In the genomic region with DNA sequence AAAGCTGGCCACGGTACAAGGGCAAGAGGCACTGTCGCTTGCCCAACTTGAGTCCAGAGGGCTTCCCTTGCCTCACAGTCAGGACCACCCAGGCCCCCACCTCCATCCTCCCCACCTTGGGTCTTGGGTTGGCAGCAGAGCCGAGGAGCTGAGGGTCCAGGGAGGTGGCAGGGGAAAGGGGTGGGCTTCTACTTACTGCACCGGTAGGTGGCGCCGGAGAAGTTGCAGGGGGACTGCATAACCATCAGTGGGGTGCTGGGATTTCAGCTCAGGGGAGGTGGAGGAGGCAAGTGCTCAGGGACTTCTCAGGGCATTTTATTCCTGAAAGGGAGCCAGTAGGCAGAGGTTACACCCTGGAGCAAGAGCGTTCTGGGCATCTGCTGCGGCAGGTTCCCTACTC, we compare ENCODE assay signal across 9 cellular contexts. TPM values are rescaled to one million over a fixed set of nuclear protein-coding genes. Genes with fewer than 3 reads are reported as not detected.
A peak's percentile ranks its signal among the peaks of the same experiment; 100 is the strongest.
DNase-seq lines count a peak whose midpoint lies in the region; ATAC-seq, FAIRE-seq and TF ChIP-seq lines count a peak whose summit lies in the region.
"Had no signal": no experiment of that assay in that cellular context is flagged by ENCODE, and none has a peak within 500 bp of the region (broad histone marks: within the 10 kb centered on the region; RNA-seq: fewer than 3 reads in every experiment).

No MANE protein-coding gene starts in this region.

- TF ChIP-seq POLR2A in gastrocnemius medialis (IDR thresholded peaks at IDR 0.05) = no peak

- no peaks in the 10 kb centered on the region for H3K9me3 ChIP-seq in gastrocnemius medialis

- CTCF ChIA-PET in activated CD8-positive, alpha-beta memory T cell treated with anti-CD3 and anti-CD28 coated beads, Interleukin-2, amount 10 ng/mL, durations not matched to agents 7 days and 5 days (lab: Charles Lee) = interaction anchor here (0.8 to 2.8 kb wide), 14 partner anchors 10 to 212 kb away, joined by 3 to 16 read pairs (median 4); a partner anchor contains a TSS

- no peak overlapping the region for H3K4me3 ChIP-seq in gastrocnemius medialis

- no peak overlapping the region for H3K4me3 Mint-ChIP-seq in activated CD8-positive, alpha-beta memory T cell treated with anti-CD3 and anti-CD28 coated beads, Interleukin-2, amount 10 ng/mL, durations not matched to agents 7 days and 5 days

- H3K9me3 Mint-ChIP-seq in activated CD8-positive, alpha-beta memory T cell treated with anti-CD3 and anti-CD28 coated beads, Interleukin-2, amount 10 ng/mL, durations not matched to agents 7 days and 5 days (ENCODE audit: low read depth) = no peaks in the 10 kb centered on the region
- H3K9me3 Mint-ChIP-seq: activated naive CD4-positive, alpha-beta T cell treated with anti-CD3 and anti-CD28 coated beads, Interleukin-2, amount 50 U/mL, for 72 hours had no signal

- ATAC-seq in activated CD8-positive, alpha-beta memory T cell treated with anti-CD3 and anti-CD28 coated beads, Interleukin-2, amount 10 ng/mL, durations not matched to agents 7 days and 5 days = peak; percentile 61
- ATAC-seq in gastrocnemius medialis (no peak), HG02678 (IDR thresholded peaks at IDR 0.05; ENCODE audit: unreplicated experiment) (no peak)
- ATAC-seq: activated naive CD4-positive, alpha-beta T cell treated with anti-CD3 and anti-CD28 coated beads, Interleukin-2, amount 50 U/mL, for 72 hours had no signal

- peaks cover 13% of the 10 kb centered on the region for H3K4me1 Mint-ChIP-seq in activated CD8-positive, alpha-beta memory T cell treated with anti-CD3 and anti-CD28 coated beads, Interleukin-2, amount 10 ng/mL, durations not matched to agents 7 days and 5 days

- no peak overlapping the region for H3K27ac Mint-ChIP-seq in activated CD8-positive, alpha-beta memory T cell treated with anti-CD3 and anti-CD28 coated beads, Interleukin-2, amount 10 ng/mL, durations not matched to agents 7 days and 5 days
- H3K27ac Mint-ChIP-seq: activated naive CD4-positive, alpha-beta T cell treated with anti-CD3 and anti-CD28 coated beads, Interleukin-2, amount 50 U/mL, for 72 hours had no signal

- H3K27me3 Mint-ChIP-seq in activated CD8-positive, alpha-beta memory T cell treated with anti-CD3 and anti-CD28 coated beads, Interleukin-2, amount 10 ng/mL, durations not matched to agents 7 days and 5 days = no peaks in the 10 kb centered on the region

- H3K27me3 ChIP-seq in gastrocnemius medialis = no peaks in the 10 kb centered on the region

- H3K27ac ChIP-seq in gastrocnemius medialis = no peak overlapping the region

- no peaks in the 10 kb centered on the region for H3K36me3 ChIP-seq in gastrocnemius medialis

- H3K36me3 Mint-ChIP-seq in activated CD8-positive, alpha-beta memory T cell treated with anti-CD3 and anti-CD28 coated beads, Interleukin-2, amount 10 ng/mL, durations not matched to agents 7 days and 5 days = no peaks in the 10 kb centered on the region
- H3K36me3 Mint-ChIP-seq: activated naive CD4-positive, alpha-beta T cell treated with anti-CD3 and anti-CD28 coated beads, Interleukin-2, amount 50 U/mL, for 72 hours had no signal

- TF ChIP-seq CTCF in AG09319 (IDR thresholded peaks at IDR 0.05; ENCODE audit: low read depth, low read length) = peak; percentile 58
- peak in 4 of 5 experiments; percentile 32 to 63 (median 48) for TF ChIP-seq CTCF in gastrocnemius medialis (IDR thresholded peaks at IDR 0.05 in 4 of 5, conservative IDR thresholded peaks at IDR 0.05 in 1 of 5)

- H3K4me1 ChIP-seq in gastrocnemius medialis = peaks cover 3 to 9% of the 10 kb centered on the region in 2 donors

- intact Hi-C loops in gastrocnemius medialis (cut with DNase I; ENCODE audit: low total_unique reads) = no loop called here

- FAIRE-seq in HTR-8/SVneo (lab: Jason Lieb, UNC) = peak; percentile 59

- DNase-seq in AG09319 (ENCODE audit: extremely low read depth, low read depth) = no peak
- peak; percentile 27 for DNase-seq in HTR-8/SVneo (ENCODE audit: insufficient read length, low spot score)
- peak; percentile 59 for DNase-seq in activated CD8-positive, alpha-beta memory T cell treated with anti-CD3 and anti-CD28 coated beads, Interleukin-2, amount 10 ng/mL, durations not matched to agents 7 days and 5 days
- peak; percentile 59 for DNase-seq in globus pallidus (ENCODE audit: low spot score)
- no peak for DNase-seq in gastrocnemius medialis
- no peak for DNase-seq in GM19238 (ENCODE audit: insufficient read length, low spot score)
- DNase-seq in OCI-M2 (lab: John Stamatoyannopoulos, UW; ENCODE audit: unreplicated experiment) = no peak

- in situ Hi-C loops in gastrocnemius medialis (cut with MboI; ENCODE audit: low sequenced_read_pairs in 4 of 4) = no loop called here

RNA-seq across cellular contexts. Expression of a gene that starts 44.0 kb away (rescaled TPM):
- total RNA-seq in activated CD8-positive, alpha-beta memory T cell treated with anti-CD3 and anti-CD28 coated beads, Interleukin-2, amount 10 ng/mL, durations not matched to agents 7 days and 5 days = 10 to 100 TPM in 1 of 2 experiments, 1 to 10 TPM in 1; 9.9 to 13.0 TPM
- total RNA-seq in gastrocnemius medialis = 10 to 100 TPM in 1 of 4 donors, 1 to 10 TPM in 3; 3.3 to 10.8 (median 7.4) TPM

RNA-seq across cellular contexts. Expression of a gene that starts 56.8 kb away (rescaled TPM):
- 10 to 100 TPM in 1 of 2 experiments, 1 to 10 TPM in 1; 7.8 to 19.4 TPM for total RNA-seq in activated CD8-positive, alpha-beta memory T cell treated with anti-CD3 and anti-CD28 coated beads, Interleukin-2, amount 10 ng/mL, durations not matched to agents 7 days and 5 days
- total RNA-seq in gastrocnemius medialis = 1 to 10 TPM in 3 of 4 donors, under 1 TPM in 1; 0.52 to 3.1 (median 1.2) TPM

Comparison
In these comparisons a context has a peak if more than half of its experiments do, and no peak if none do; other contexts are left out.
1. DNase-seq: peak in HTR-8/SVneo (single experiment), activated CD8-positive, alpha-beta memory T cell treated with anti-CD3 and anti-CD28 coated beads, Interleukin-2, amount 10 ng/mL, durations not matched to agents 7 days and 5 days (single experiment) and globus pallidus (single experiment); none in AG09319 (single experiment), gastrocnemius medialis (0 of 2), GM19238 (single experiment) and OCI-M2 (single experiment).